In the genomic region with DNA sequence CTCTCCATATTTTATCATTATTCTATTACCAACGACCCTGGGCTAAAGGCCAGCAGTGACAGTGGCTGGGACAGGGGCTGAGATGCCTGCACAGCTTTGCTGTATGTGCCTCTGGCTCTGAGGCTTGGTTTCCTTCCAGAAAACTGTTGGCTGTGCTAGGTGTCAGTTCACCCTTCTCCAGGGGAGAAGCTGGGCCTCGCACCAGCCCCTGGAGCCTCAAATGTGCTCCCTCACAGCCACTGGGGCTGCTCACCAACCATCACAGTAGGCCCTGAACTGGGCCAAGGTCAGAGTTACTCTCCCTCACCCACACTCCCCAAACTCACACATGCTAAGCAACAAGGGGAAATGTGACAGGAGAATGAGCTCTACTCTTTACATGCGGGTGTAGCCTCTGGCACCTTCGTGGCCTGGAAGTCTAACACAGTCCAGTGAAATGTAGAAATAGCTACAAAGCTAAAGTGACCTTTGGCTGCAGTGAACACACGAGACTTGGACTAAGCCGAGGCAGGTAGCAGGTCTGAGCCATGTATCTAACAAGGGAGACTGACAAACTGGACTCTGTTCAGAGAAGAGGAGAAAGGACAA, we compare ENCODE assay signal across 1 cellular context.
TF ChIP-seq lines count a peak whose summit lies in the region.

No MANE protein-coding gene starts in this region.

TF ChIP-seq in IMR-90, 13 proteins besides CTCF, POLR2A, EP300 and RAD21:
- TF ChIP-seq CHD1 (IDR thresholded peaks at IDR 0.05; ENCODE audit: low read depth, low read length): no peak
- TF ChIP-seq RCOR1 (IDR thresholded peaks at IDR 0.05; ENCODE audit: insufficient replicate concordance, low read length): no peak
- no peak for TF ChIP-seq CEBPB (IDR thresholded peaks at IDR 0.05; ENCODE audit: low read depth, low read length)
- no peak for TF ChIP-seq FOS (IDR thresholded peaks at IDR 0.05; ENCODE audit: low read depth, low read length)
- TF ChIP-seq SMC3 (IDR thresholded peaks at IDR 0.05; ENCODE audit: low read depth, low read length): no peak
- no peak for TF ChIP-seq MAFK (IDR thresholded peaks at IDR 0.05; ENCODE audit: low read depth, low read length)
- TF ChIP-seq, protein P1, sequence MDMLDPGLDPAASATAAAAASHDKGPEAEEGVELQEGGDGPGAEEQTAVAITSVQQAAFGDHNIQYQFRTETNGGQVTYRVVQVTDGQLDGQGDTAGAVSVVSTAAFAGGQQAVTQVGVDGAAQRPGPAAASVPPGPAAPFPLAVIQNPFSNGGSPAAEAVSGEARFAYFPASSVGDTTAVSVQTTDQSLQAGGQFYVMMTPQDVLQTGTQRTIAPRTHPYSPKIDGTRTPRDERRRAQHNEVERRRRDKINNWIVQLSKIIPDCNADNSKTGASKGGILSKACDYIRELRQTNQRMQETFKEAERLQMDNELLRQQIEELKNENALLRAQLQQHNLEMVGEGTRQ (IDR thresholded peaks at IDR 0.05; ENCODE audit: low read depth, low read length): no peak
